10 cellular contexts compared by ENCODE assay signal in genomic region chr11:60563553-60564235, GRCh38.
DNase-seq lines count a peak whose midpoint lies in the region; ATAC-seq and TF ChIP-seq lines count a peak whose summit lies in the region.
"Had no signal": no experiment of that assay in that cellular context is flagged by ENCODE, and none has a peak within 500 bp of the region (broad histone marks: within the 10 kb centered on the region; RNA-seq: fewer than 3 reads in every experiment).

No MANE protein-coding gene starts in this region.

- DNase-seq in D341Med (ENCODE audit: low spot score) (peak; percentile 73), NCI-H2171 (lab: John Stamatoyannopoulos, UW) (peak; percentile 94), choroid plexus epithelial cell (ENCODE audit: low read depth) (peak; percentile 1), nucleus accumbens (lab: John Stamatoyannopoulos, UW) (no peak), NCI-H510A (lab: John Stamatoyannopoulos, UW) (no peak)
- DNase-seq: heart right ventricle, MG63 had no signal

- H3K4me3 ChIP-seq in choroid plexus epithelial cell (ENCODE audit: low read depth, low read length) = no peak overlapping the region
- H3K4me3 ChIP-seq: heart right ventricle, MG63 had no signal

- ATAC-seq in GM19023 (IDR thresholded peaks at IDR 0.05; ENCODE audit: unreplicated experiment) (peak; percentile 71), GM18498 (IDR thresholded peaks at IDR 0.05; ENCODE audit: unreplicated experiment) (no peak), GM18861 (IDR thresholded peaks at IDR 0.05; ENCODE audit: unreplicated experiment) (no peak)
- ATAC-seq: heart right ventricle had no signal

- no peak for TF ChIP-seq CTCF in choroid plexus epithelial cell (conservative IDR thresholded peaks at IDR 0.05; ENCODE audit: low read depth, low read length)

Comparison
In these comparisons a context has a peak if more than half of its experiments do, and no peak if none do; other contexts are left out.
1. DNase-seq: peak in D341Med (single experiment), NCI-H2171 (single experiment) and choroid plexus epithelial cell (single experiment); none in nucleus accumbens (0 of 56) and NCI-H510A (single experiment).